ENCODE assay signal across 9 cellular contexts in the genomic region with DNA sequence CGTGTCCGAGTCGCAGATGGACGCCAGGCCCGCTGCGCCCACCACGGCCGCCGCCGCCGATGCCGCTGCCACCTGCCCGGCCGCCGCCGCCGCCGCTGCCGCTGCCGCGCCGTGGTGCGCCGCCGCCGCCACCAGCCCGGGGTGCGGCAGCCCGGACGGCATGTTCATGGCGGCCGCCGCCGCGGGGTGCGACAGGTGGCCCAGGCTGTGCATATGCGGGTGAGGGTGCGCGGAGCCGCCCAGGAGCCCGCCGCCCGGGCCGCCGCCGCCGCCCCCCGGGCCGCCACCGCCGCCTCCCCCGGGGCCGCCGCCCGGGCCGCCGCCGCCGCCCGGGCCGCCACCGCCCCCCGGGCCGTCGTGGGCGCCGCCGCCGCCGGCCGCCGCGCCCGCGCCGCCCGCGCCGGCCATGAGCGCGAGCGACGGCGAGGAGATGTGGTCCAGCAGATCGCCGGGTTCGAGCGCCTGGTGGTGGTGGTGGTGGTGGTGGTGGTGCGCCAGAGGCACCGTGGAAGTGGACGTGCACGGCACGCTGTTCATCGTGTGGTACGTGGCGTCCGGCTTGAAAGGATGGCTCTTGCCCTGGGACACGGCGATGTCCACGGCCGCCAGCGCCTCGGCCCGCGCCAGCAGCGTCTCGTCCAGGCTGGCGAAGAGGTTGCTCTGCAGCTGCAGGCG. TPM values are rescaled to one million over a fixed set of nuclear protein-coding genes. Genes with fewer than 3 reads are reported as not detected.
A peak's percentile ranks its signal among the peaks of the same experiment; 100 is the strongest.
DNase-seq lines count a peak whose midpoint lies in the region; ATAC-seq and TF ChIP-seq lines count a peak whose summit lies in the region.
"Had no signal": no experiment of that assay in that cellular context is flagged by ENCODE, and none has a peak within 500 bp of the region (broad histone marks: within the 10 kb centered on the region; RNA-seq: fewer than 3 reads in every experiment).

No MANE protein-coding gene starts in this region.

- H3K4me3 ChIP-seq in duodenal mucosa (ENCODE audit: low read depth in 1 of 2, low read length in 2 of 2) (peak overlapping the region; percentile 59 to 60), neutrophil (ENCODE audit: low read depth in 1 of 2, low read length in 1 of 2) (peak overlapping the region; percentile 2 to 59)

- no peak overlapping the region for H3K27ac ChIP-seq in duodenal mucosa (ENCODE audit: low read depth, low read length)
- H3K27ac ChIP-seq in neutrophil = no peak overlapping the region
- H3K27ac ChIP-seq: SJSA1 had no signal

- H3K27me3 Mint-ChIP-seq in Calu3 (ENCODE audit: unreplicated experiment) = no peaks in the 10 kb centered on the region

- DNase-seq in Calu3 = no peak
- no peak for DNase-seq in left colon
- DNase-seq in epidermal melanocyte (ENCODE audit: insufficient read length, low spot score) = no peak
- DNase-seq: stimulated activated CD4-positive, alpha-beta T cell treated with anti-CD3 and anti-CD28 coated beads, Interleukin-2, amount 100 ng/mL, for 48 hours had no signal

- H3K36me3 Mint-ChIP-seq in Calu3 (ENCODE audit: insufficient read depth, unreplicated experiment) = peaks cover 14% of the 10 kb centered on the region

- ATAC-seq in HG03432 (IDR thresholded peaks at IDR 0.05; ENCODE audit: unreplicated experiment) (peak; percentile 15), left colon (no peak), HG02870 (IDR thresholded peaks at IDR 0.05; ENCODE audit: unreplicated experiment) (no peak)

- no peaks in the 10 kb centered on the region for H3K9me3 Mint-ChIP-seq in Calu3 (ENCODE audit: low read depth, unreplicated experiment)

- H3K27ac Mint-ChIP-seq in Calu3 (ENCODE audit: unreplicated experiment) = no peak overlapping the region

- H3K36me3 ChIP-seq in duodenal mucosa (ENCODE audit: control insufficient read depth in 1 of 2, insufficient read depth in 2 of 2, low read length in 2 of 2) (no peaks in the 10 kb centered on the region), neutrophil (no peaks in the 10 kb centered on the region)
- H3K36me3 ChIP-seq: SJSA1 had no signal

- H3K27me3 ChIP-seq in duodenal mucosa (ENCODE audit: control insufficient read depth in 1 of 2, insufficient read depth in 2 of 2, low read length in 2 of 2) (peaks cover 87 to 92% of the 10 kb centered on the region in 2 donors), neutrophil (peaks cover 97% of the 10 kb centered on the region)

- no peak overlapping the region for H3K9ac ChIP-seq in duodenal mucosa (ENCODE audit: low read depth in 1 of 2, low read length in 2 of 2)

- H3K4me3 Mint-ChIP-seq in Calu3 (ENCODE audit: low read depth, unreplicated experiment) = peak overlapping the region; percentile 86

- CTCF ChIA-PET in Calu3 (lab: Charles Lee) = no interaction called here

- peaks cover 7% of the 10 kb centered on the region for H3K4me1 Mint-ChIP-seq in Calu3 (ENCODE audit: low read depth, unreplicated experiment)

- H3K9me3 ChIP-seq in duodenal mucosa (ENCODE audit: control insufficient read depth in 1 of 2, low read length in 2 of 2) = no peaks in the 10 kb centered on the region
- no peaks in the 10 kb centered on the region for H3K9me3 ChIP-seq in neutrophil
- H3K9me3 ChIP-seq: SJSA1 had no signal

- peaks cover 20 to 26% of the 10 kb centered on the region in 2 donors for H3K4me1 ChIP-seq in duodenal mucosa (ENCODE audit: control insufficient read depth in 1 of 2, insufficient read depth in 2 of 2, low read length in 2 of 2)
- peaks cover 30 to 43% of the 10 kb centered on the region in 2 experiments for H3K4me1 ChIP-seq in neutrophil (ENCODE audit: control insufficient read depth in 1 of 2, insufficient read depth in 1 of 2, low read depth in 1 of 2, low read length in 1 of 2)

- no TSS peak for BruUV-seq in Calu3 (replicated peaks; lab: Mats Ljungman, UMichigan)

- TF ChIP-seq CTCF in Calu3 (IDR thresholded peaks at IDR 0.05; ENCODE audit: unreplicated experiment) = no peak
- no peak for TF ChIP-seq CTCF in neutrophil (IDR thresholded peaks at IDR 0.05)

- intact Hi-C loops in Calu3 (cut with micrococcal nuclease; ENCODE audit: unreplicated experiment) = no loop called here
- intact Hi-C loops in left colon (cut with DNase I, micrococcal nuclease) = no loop called here

RNA-seq across cellular contexts. Expression of a gene that starts 1.3 kb away (rescaled TPM):
- total RNA-seq in Calu3 (2022) (1.0 and 1.5 TPM in 2 replicates), left colon (under 1 TPM in 1 of 2 donors, not detected in 1; 0.06 TPM)
- total RNA-seq: SJSA1 had no signal

RNA-seq across cellular contexts. Expression of a gene that starts 56.9 kb away (rescaled TPM):
- total RNA-seq in Calu3 (2022) (5.9 and 6.1 TPM in 2 replicates), left colon (1 to 10 TPM; 4.9 to 5.7 TPM)
